Comparison of ENCODE assay signal across 8 cellular contexts in the genomic region with DNA sequence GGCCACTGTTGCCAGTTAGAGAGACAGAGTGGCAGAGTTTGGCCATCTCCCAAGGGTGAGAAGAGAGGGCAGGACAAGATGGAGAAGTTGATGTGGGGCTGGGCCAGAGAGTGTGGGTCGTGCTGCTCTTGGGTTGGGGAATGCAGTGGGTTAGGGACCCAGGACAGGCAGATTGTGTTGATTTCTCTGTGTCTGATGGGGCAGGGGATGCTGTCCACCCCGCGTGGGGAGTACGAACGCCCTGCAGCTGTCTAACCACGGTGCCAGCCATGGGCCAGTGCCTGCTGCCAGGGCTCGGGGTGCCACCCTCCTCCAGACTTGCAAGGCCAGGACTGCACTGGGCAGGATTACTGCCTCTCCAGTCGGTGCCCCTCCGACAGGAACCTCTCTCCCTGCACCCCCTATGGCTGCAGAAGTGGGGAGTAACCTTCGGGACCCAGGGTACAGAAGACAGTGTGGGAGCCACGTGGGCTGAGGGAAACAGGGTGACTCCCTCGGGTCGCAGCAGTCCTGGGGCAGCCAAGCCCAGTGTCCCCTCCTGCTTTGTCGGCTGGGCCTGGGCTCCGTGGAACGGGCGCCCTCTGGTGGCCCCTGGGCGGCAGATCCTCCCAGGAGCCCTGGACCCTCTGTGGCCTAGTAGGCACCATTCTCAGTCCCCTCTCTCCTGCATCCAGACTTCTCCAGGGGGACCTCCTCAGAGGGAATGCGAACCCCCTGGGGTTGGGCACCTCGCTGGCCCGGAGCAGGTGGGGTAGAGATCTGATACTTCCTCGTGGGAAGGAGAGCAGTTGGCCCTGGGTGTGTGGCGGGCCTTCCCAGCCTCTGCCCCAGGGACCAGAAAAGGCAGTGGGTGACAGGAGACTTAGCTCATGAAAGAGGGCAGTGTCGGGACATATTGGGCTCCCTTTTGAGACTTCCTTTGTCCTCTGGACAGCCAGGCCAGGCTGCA.
A peak's percentile ranks its signal among the peaks of the same experiment; 100 is the strongest.
DNase-seq lines count a peak whose midpoint lies in the region; ATAC-seq lines count a peak whose summit lies in the region.

No MANE protein-coding gene starts in this region.

- DNase-seq in DMS53 (lab: John Stamatoyannopoulos, UW) (peak; percentile 63), DMS53 treated with DMSO at 0.1 percent for 48 hours (lab: John Stamatoyannopoulos, UW; ENCODE audit: unreplicated experiment) (no peak), MV-4-11 (lab: John Stamatoyannopoulos, UW) (peak; percentile 14), kidney glomerular epithelial cell (lab: John Stamatoyannopoulos, UW) (peak; percentile 24)
- DNase-seq in activated CD4-positive, CD25-positive, alpha-beta regulatory T cell (lab: John Stamatoyannopoulos, UW): peak; percentile 35 to 47 (median 43)
- peak; percentile 53 for DNase-seq in central memory CD4-positive, alpha-beta T cell
- DNase-seq in stimulated activated CD4-positive, alpha-beta T cell treated with anti-CD3 and anti-CD28 coated beads, Interleukin-2, amount 100 ng/mL, for 4 hours (ENCODE audit: low read depth): peak; percentile 37

- ATAC-seq in HG02610 (IDR thresholded peaks at IDR 0.05; ENCODE audit: unreplicated experiment): no peak
